Comparison of ENCODE assay signal across 1 cellular context in the genomic region with DNA sequence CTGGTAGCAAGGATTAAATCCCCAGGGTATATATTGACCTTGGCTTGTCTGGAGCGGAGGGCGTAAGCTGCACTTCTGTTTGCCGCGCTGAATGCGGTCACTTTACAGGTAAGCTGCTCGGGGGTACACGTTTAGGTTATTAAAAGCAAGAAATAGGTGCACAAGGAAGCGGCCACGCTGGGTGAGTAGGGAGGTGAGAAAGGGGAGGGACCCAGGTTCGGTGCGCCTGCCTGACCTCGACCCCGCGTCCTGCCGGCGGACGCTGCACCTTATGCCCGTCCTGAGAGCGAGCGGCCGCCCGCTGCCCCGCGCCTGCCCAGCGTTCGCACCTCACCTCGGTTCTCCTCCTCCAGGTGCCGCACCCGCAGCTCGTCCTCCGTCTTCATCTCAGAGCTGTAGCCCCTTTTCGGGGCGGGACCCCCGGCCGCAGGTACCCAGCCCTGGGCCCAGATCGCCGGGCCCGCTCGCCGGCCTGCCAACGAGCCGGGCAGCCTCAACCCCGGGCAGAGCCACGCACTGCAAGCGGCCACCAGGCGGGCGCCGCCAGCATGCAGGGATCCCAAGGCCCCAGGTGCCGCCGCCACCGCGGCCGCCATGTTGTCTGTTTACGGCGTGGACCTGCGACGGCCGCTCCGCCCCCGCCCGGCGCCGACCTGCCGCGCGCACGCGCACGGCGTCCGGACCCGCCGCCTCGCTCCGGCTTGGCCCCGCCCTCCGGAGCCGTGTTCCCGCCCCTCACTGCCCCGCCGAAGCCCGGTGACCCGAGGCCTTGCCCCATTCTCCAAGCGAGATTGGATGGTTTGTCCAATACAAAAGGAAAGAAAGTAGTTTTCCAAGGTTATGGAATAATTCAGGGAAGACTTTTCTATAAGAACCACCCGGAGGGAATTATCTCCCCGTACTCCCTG.
TF ChIP-seq lines count a peak whose summit lies in the region.

A gene with protein sequence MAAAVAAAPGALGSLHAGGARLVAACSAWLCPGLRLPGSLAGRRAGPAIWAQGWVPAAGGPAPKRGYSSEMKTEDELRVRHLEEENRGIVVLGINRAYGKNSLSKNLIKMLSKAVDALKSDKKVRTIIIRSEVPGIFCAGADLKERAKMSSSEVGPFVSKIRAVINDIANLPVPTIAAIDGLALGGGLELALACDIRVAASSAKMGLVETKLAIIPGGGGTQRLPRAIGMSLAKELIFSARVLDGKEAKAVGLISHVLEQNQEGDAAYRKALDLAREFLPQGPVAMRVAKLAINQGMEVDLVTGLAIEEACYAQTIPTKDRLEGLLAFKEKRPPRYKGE (minus strand): TSS at position 625 of the 908 bp plus-strand sequence. CDS start 29 bp downstream, at position 596.

TF ChIP-seq in HepG2, 621 proteins besides CTCF, POLR2A, EP300 and RAD21 (continued from another document and continues in another):
- TF ChIP-seq, protein P1, sequence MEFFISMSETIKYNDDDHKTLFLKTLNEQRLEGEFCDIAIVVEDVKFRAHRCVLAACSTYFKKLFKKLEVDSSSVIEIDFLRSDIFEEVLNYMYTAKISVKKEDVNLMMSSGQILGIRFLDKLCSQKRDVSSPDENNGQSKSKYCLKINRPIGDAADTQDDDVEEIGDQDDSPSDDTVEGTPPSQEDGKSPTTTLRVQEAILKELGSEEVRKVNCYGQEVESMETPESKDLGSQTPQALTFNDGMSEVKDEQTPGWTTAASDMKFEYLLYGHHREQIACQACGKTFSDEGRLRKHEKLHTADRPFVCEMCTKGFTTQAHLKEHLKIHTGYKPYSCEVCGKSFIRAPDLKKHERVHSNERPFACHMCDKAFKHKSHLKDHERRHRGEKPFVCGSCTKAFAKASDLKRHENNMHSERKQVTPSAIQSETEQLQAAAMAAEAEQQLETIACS (CRISPR knock-in tag; IDR thresholded peaks at IDR 0.05) = peak; percentile 48; the same call in 1 of the 2 replicates
- TF ChIP-seq, protein P2, sequence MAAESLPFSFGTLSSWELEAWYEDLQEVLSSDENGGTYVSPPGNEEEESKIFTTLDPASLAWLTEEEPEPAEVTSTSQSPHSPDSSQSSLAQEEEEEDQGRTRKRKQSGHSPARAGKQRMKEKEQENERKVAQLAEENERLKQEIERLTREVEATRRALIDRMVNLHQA (CRISPR knock-in tag; IDR thresholded peaks at IDR 0.05) = no peak
- TF ChIP-seq, protein P3, sequence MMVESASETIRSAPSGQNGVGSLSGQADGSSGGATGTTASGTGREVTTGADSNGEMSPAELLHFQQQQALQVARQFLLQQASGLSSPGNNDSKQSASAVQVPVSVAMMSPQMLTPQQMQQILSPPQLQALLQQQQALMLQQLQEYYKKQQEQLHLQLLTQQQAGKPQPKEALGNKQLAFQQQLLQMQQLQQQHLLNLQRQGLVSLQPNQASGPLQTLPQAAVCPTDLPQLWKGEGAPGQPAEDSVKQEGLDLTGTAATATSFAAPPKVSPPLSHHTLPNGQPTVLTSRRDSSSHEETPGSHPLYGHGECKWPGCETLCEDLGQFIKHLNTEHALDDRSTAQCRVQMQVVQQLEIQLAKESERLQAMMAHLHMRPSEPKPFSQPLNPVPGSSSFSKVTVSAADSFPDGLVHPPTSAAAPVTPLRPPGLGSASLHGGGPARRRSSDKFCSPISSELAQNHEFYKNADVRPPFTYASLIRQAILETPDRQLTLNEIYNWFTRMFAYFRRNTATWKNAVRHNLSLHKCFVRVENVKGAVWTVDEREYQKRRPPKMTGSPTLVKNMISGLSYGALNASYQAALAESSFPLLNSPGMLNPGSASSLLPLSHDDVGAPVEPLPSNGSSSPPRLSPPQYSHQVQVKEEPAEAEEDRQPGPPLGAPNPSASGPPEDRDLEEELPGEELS (CRISPR knock-in tag; IDR thresholded peaks at IDR 0.05) = no peak; the same call in 1 of the 2 replicates
- no peak for TF ChIP-seq MZF1 (CRISPR knock-in tag; IDR thresholded peaks at IDR 0.05; ENCODE audit: borderline replicate concordance)
- TF ChIP-seq GATAD1 (CRISPR knock-in tag; IDR thresholded peaks at IDR 0.05) = no peak; the same call in 1 of the 2 replicates
- TF ChIP-seq, protein P4, sequence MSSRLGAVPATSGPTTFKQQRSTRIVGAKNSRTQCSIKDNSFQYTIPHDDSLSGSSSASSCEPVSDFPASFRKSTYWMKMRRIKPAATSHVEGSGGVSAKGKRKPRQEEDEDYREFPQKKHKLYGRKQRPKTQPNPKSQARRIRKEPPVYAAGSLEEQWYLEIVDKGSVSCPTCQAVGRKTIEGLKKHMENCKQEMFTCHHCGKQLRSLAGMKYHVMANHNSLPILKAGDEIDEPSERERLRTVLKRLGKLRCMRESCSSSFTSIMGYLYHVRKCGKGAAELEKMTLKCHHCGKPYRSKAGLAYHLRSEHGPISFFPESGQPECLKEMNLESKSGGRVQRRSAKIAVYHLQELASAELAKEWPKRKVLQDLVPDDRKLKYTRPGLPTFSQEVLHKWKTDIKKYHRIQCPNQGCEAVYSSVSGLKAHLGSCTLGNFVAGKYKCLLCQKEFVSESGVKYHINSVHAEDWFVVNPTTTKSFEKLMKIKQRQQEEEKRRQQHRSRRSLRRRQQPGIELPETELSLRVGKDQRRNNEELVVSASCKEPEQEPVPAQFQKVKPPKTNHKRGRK (CRISPR knock-in tag; IDR thresholded peaks at IDR 0.05) = no peak
- TF ChIP-seq, protein P5, sequence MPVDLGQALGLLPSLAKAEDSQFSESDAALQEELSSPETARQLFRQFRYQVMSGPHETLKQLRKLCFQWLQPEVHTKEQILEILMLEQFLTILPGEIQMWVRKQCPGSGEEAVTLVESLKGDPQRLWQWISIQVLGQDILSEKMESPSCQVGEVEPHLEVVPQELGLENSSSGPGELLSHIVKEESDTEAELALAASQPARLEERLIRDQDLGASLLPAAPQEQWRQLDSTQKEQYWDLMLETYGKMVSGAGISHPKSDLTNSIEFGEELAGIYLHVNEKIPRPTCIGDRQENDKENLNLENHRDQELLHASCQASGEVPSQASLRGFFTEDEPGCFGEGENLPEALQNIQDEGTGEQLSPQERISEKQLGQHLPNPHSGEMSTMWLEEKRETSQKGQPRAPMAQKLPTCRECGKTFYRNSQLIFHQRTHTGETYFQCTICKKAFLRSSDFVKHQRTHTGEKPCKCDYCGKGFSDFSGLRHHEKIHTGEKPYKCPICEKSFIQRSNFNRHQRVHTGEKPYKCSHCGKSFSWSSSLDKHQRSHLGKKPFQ (CRISPR knock-in tag; IDR thresholded peaks at IDR 0.05; ENCODE audit: insufficient replicate concordance) = no peak
- TF ChIP-seq, protein P6, sequence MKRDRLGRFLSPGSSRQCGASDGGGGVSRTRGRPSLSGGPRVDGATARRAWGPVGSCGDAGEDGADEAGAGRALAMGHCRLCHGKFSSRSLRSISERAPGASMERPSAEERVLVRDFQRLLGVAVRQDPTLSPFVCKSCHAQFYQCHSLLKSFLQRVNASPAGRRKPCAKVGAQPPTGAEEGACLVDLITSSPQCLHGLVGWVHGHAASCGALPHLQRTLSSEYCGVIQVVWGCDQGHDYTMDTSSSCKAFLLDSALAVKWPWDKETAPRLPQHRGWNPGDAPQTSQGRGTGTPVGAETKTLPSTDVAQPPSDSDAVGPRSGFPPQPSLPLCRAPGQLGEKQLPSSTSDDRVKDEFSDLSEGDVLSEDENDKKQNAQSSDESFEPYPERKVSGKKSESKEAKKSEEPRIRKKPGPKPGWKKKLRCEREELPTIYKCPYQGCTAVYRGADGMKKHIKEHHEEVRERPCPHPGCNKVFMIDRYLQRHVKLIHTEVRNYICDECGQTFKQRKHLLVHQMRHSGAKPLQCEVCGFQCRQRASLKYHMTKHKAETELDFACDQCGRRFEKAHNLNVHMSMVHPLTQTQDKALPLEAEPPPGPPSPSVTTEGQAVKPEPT (CRISPR knock-in tag; IDR thresholded peaks at IDR 0.05; ENCODE audit: low read depth) = no peak
- TF ChIP-seq ZNF180 (CRISPR knock-in tag; IDR thresholded peaks at IDR 0.05; ENCODE audit: borderline replicate concordance, low read depth) = no peak
- no peak for TF ChIP-seq GABPA (IDR thresholded peaks at IDR 0.05; ENCODE audit: low read depth, low read length)
- no peak for TF ChIP-seq GABPA (CRISPR knock-in tag; IDR thresholded peaks at IDR 0.05; ENCODE audit: low read depth)
- TF ChIP-seq U2AF1 (optimal IDR thresholded peaks at IDR 0.05; ENCODE audit: low read depth, low read length) = no peak
- no peak for TF ChIP-seq SIX1 (CRISPR knock-in tag; IDR thresholded peaks at IDR 0.05; ENCODE audit: borderline replicate concordance)
- peak; percentile 71 for TF ChIP-seq FOXO1 (CRISPR knock-in tag; IDR thresholded peaks at IDR 0.05)
- TF ChIP-seq ZNF775 (CRISPR knock-in tag; IDR thresholded peaks at IDR 0.05; ENCODE audit: borderline replicate concordance) = no peak
- no peak for TF ChIP-seq ZMYM2 (CRISPR knock-in tag; IDR thresholded peaks at IDR 0.05)
- TF ChIP-seq ZFP62 (CRISPR knock-in tag; IDR thresholded peaks at IDR 0.05) = no peak
- TF ChIP-seq RXRB (CRISPR knock-in tag; IDR thresholded peaks at IDR 0.05; ENCODE audit: borderline replicate concordance) = peak; percentile 12; the same call in 1 of the 2 replicates
- TF ChIP-seq ADNP (CRISPR knock-in tag; IDR thresholded peaks at IDR 0.05) = no peak
- no peak for TF ChIP-seq ZBTB1 (CRISPR knock-in tag; IDR thresholded peaks at IDR 0.05; ENCODE audit: borderline replicate concordance)
- TF ChIP-seq, protein P7, sequence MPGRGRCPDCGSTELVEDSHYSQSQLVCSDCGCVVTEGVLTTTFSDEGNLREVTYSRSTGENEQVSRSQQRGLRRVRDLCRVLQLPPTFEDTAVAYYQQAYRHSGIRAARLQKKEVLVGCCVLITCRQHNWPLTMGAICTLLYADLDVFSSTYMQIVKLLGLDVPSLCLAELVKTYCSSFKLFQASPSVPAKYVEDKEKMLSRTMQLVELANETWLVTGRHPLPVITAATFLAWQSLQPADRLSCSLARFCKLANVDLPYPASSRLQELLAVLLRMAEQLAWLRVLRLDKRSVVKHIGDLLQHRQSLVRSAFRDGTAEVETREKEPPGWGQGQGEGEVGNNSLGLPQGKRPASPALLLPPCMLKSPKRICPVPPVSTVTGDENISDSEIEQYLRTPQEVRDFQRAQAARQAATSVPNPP (CRISPR knock-in tag; IDR thresholded peaks at IDR 0.05) = no peak
- TF ChIP-seq, protein P8, sequence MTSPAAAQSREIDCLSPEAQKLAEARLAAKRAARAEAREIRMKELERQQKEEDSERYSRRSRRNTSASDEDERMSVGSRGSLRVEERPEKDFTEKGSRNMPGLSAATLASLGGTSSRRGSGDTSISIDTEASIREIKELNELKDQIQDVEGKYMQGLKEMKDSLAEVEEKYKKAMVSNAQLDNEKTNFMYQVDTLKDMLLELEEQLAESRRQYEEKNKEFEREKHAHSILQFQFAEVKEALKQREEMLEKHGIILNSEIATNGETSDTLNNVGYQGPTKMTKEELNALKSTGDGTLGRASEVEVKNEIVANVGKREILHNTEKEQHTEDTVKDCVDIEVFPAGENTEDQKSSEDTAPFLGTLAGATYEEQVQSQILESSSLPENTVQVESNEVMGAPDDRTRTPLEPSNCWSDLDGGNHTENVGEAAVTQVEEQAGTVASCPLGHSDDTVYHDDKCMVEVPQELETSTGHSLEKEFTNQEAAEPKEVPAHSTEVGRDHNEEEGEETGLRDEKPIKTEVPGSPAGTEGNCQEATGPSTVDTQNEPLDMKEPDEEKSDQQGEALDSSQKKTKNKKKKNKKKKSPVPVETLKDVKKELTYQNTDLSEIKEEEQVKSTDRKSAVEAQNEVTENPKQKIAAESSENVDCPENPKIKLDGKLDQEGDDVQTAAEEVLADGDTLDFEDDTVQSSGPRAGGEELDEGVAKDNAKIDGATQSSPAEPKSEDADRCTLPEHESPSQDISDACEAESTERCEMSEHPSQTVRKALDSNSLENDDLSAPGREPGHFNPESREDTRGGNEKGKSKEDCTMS (CRISPR knock-in tag; conservative IDR thresholded peaks at IDR 0.05) = no peak
- no peak for TF ChIP-seq GATA4 (IDR thresholded peaks at IDR 0.05; ENCODE audit: borderline replicate concordance, low read depth)
- no peak for TF ChIP-seq MBD4 (IDR thresholded peaks at IDR 0.05; ENCODE audit: borderline replicate concordance, low read length)
- TF ChIP-seq NFIC (IDR thresholded peaks at IDR 0.05; ENCODE audit: low read length) = no peak
- TF ChIP-seq NFE2 (CRISPR knock-in tag; IDR thresholded peaks at IDR 0.05) = no peak
- TF ChIP-seq ZNF850 (CRISPR knock-in tag; conservative IDR thresholded peaks at IDR 0.05) = no peak
- peak; percentile 55 for TF ChIP-seq HNRNPK (IDR thresholded peaks at IDR 0.05; ENCODE audit: low read depth, low read length, poor library complexity, severe bottlenecking)
- TF ChIP-seq ATRX (CRISPR knock-in tag; IDR thresholded peaks at IDR 0.05; ENCODE audit: borderline replicate concordance) = no peak
- TF ChIP-seq, protein P9, sequence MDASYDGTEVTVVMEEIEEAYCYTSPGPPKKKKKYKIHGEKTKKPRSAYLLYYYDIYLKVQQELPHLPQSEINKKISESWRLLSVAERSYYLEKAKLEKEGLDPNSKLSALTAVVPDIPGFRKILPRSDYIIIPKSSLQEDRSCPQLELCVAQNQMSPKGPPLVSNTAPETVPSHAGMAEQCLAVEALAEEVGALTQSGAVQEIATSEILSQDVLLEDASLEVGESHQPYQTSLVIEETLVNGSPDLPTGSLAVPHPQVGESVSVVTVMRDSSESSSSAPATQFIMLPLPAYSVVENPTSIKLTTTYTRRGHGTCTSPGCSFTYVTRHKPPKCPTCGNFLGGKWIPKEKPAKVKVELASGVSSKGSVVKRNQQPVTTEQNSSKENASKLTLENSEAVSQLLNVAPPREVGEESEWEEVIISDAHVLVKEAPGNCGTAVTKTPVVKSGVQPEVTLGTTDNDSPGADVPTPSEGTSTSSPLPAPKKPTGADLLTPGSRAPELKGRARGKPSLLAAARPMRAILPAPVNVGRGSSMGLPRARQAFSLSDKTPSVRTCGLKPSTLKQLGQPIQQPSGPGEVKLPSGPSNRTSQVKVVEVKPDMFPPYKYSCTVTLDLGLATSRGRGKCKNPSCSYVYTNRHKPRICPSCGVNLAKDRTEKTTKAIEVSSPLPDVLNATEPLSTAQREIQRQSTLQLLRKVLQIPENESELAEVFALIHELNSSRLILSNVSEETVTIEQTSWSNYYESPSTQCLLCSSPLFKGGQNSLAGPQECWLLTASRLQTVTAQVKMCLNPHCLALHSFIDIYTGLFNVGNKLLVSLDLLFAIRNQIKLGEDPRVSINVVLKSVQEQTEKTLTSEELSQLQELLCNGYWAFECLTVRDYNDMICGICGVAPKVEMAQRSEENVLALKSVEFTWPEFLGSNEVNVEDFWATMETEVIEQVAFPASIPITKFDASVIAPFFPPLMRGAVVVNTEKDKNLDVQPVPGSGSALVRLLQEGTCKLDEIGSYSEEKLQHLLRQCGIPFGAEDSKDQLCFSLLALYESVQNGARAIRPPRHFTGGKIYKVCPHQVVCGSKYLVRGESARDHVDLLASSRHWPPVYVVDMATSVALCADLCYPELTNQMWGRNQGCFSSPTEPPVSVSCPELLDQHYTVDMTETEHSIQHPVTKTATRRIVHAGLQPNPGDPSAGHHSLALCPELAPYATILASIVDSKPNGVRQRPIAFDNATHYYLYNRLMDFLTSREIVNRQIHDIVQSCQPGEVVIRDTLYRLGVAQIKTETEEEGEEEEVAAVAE (CRISPR knock-in tag; IDR thresholded peaks at IDR 0.05; ENCODE audit: borderline replicate concordance) = no peak
- no peak for TF ChIP-seq ZNF788 (CRISPR knock-in tag; IDR thresholded peaks at IDR 0.05; ENCODE audit: borderline replicate concordance)
- TF ChIP-seq, protein P10, sequence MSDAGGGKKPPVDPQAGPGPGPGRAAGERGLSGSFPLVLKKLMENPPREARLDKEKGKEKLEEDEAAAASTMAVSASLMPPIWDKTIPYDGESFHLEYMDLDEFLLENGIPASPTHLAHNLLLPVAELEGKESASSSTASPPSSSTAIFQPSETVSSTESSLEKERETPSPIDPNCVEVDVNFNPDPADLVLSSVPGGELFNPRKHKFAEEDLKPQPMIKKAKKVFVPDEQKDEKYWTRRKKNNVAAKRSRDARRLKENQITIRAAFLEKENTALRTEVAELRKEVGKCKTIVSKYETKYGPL (CRISPR knock-in tag; IDR thresholded peaks at IDR 0.05) = no peak
- TF ChIP-seq ZNF652 (CRISPR knock-in tag; IDR thresholded peaks at IDR 0.05; ENCODE audit: borderline replicate concordance, low read depth) = no peak
- TF ChIP-seq ZNF205 (CRISPR knock-in tag; IDR thresholded peaks at IDR 0.05) = no peak
- no peak for TF ChIP-seq CCAR2 (optimal IDR thresholded peaks at IDR 0.05; ENCODE audit: low read depth, low read length)
- TF ChIP-seq ZNF121 (CRISPR knock-in tag; IDR thresholded peaks at IDR 0.05) = no peak
- no peak for TF ChIP-seq ZNF549 (CRISPR knock-in tag; IDR thresholded peaks at IDR 0.05)
